Comparison of ENCODE assay signal across 1 cellular context in genomic region chrX:49193542-49193964, GRCh38.
TF ChIP-seq lines count a peak whose summit lies in the region.

No MANE protein-coding gene starts in this region.

TF ChIP-seq in HepG2, 621 proteins besides CTCF, POLR2A, EP300 and RAD21:
- no peak for TF ChIP-seq THAP9 (CRISPR knock-in tag; IDR thresholded peaks at IDR 0.05; ENCODE audit: borderline replicate concordance)
